ENCODE assay signal across 15 cellular contexts in genomic region chr5:401216-402034, GRCh38. TPM values are rescaled to one million over a fixed set of nuclear protein-coding genes. Genes with fewer than 3 reads are reported as not detected.
DNase-seq lines count a peak whose midpoint lies in the region; ATAC-seq, FAIRE-seq and TF ChIP-seq lines count a peak whose summit lies in the region.
"Had no signal": no experiment of that assay in that cellular context is flagged by ENCODE, and none has a peak within 500 bp of the region (broad histone marks: within the 10 kb centered on the region; RNA-seq: fewer than 3 reads in every experiment).

No MANE protein-coding gene starts in this region.

- H3K4me1 ChIP-seq in ACC112 (ENCODE audit: control insufficient read depth, insufficient read depth, low read length, unreplicated experiment) (peaks cover 23% of the 10 kb centered on the region), astrocyte (ENCODE audit: insufficient read depth, low read length) (peaks cover 31% of the 10 kb centered on the region)

- H3K4me3 Mint-ChIP-seq in astrocyte (ENCODE audit: unreplicated experiment): no peak overlapping the region
- H3K4me3 Mint-ChIP-seq: activated naive CD4-positive, alpha-beta T cell treated with anti-CD3 and anti-CD28 coated beads for 36 hours; central memory CD8-positive, alpha-beta T cell had no signal

- no peak overlapping the region for H3K27ac Mint-ChIP-seq in astrocyte (ENCODE audit: unreplicated experiment)
- H3K27ac Mint-ChIP-seq: activated naive CD4-positive, alpha-beta T cell treated with anti-CD3 and anti-CD28 coated beads for 36 hours had no signal

- H3K27me3 ChIP-seq in ACC112 (ENCODE audit: insufficient read depth, low read length) (no peaks in the 10 kb centered on the region), astrocyte (ENCODE audit: insufficient read depth, low read length) (no peaks in the 10 kb centered on the region)

- H3K36me3 Mint-ChIP-seq in astrocyte (ENCODE audit: low read depth, unreplicated experiment): peaks cover 11% of the 10 kb centered on the region

- POLR2A ChIA-PET in GM10248 (lab: Yijun Ruan, JAX): no interaction called here

- H3K9ac ChIP-seq in astrocyte (ENCODE audit: low read length): peak overlapping the region; percentile 94

- peak overlapping the region; percentile 97; the same call in 1 of the 2 replicates for H3K27ac ChIP-seq in ACC112 (ENCODE audit: low read depth, low read length)
- peak overlapping the region; percentile 99 for H3K27ac ChIP-seq in astrocyte (ENCODE audit: low read depth, low read length)

- peaks cover 8% of the 10 kb centered on the region for H3K9me3 Mint-ChIP-seq in astrocyte (ENCODE audit: unreplicated experiment)
- H3K9me3 Mint-ChIP-seq: activated naive CD4-positive, alpha-beta T cell treated with anti-CD3 and anti-CD28 coated beads for 36 hours; central memory CD8-positive, alpha-beta T cell had no signal

- H3K9me3 ChIP-seq in astrocyte (ENCODE audit: insufficient read depth, low read depth, low read length): no peaks in the 10 kb centered on the region

- H3K36me3 ChIP-seq in ACC112 (ENCODE audit: insufficient read depth, low read length): peaks cover 4% of the 10 kb centered on the region; the same call in 1 of the 2 replicates
- no peaks in the 10 kb centered on the region for H3K36me3 ChIP-seq in astrocyte (ENCODE audit: insufficient read depth, low read length)

- H4K20me1 ChIP-seq in astrocyte (ENCODE audit: insufficient read depth, low read length): no peaks in the 10 kb centered on the region

- no peak overlapping the region for H2AFZ ChIP-seq in ACC112 (ENCODE audit: low read length, unreplicated experiment)
- no peak overlapping the region for H2AFZ ChIP-seq in astrocyte (ENCODE audit: low read depth, low read length)

- DNase-seq in GM10248 (ENCODE audit: extremely low spot score): peak; percentile 16
- DNase-seq in astrocyte (ENCODE audit: low read depth): no peak
- DNase-seq in myocyte (ENCODE audit: low read depth): peak; percentile 61
- no peak for DNase-seq in SKM-1 (lab: John Stamatoyannopoulos, UW; ENCODE audit: unreplicated experiment)
- DNase-seq: activated CD4-positive, CD25-positive, alpha-beta regulatory T cell; activated naive CD4-positive, alpha-beta T cell treated with anti-CD3 and anti-CD28 coated beads for 36 hours; erythroblast; NCI-H187; NCI-H82; substantia nigra had no signal

- peak overlapping the region; percentile 80 for H3K4me2 ChIP-seq in astrocyte (ENCODE audit: low read length)

- no peak for FAIRE-seq in astrocyte (lab: Jason Lieb, UNC)

- H3K27me3 Mint-ChIP-seq in astrocyte (ENCODE audit: low read depth, unreplicated experiment): peaks cover 7% of the 10 kb centered on the region

- TF ChIP-seq CTCF in GM10248 (IDR thresholded peaks at IDR 0.05; ENCODE audit: control extremely low read depth, extremely low read depth, low read depth, missing control alignments): no peak
- TF ChIP-seq CTCF in astrocyte (IDR thresholded peaks at IDR 0.05; ENCODE audit: insufficient read depth, low read depth, low read length): no peak

- ATAC-seq in GM19395 (IDR thresholded peaks at IDR 0.05; ENCODE audit: unreplicated experiment) (no peak), HG02678 (IDR thresholded peaks at IDR 0.05; ENCODE audit: unreplicated experiment) (no peak), GM21447 (IDR thresholded peaks at IDR 0.05; ENCODE audit: unreplicated experiment) (no peak)

- no peak overlapping the region for H3K4me3 ChIP-seq in ACC112 (ENCODE audit: low read depth, low read length)
- no peak overlapping the region for H3K4me3 ChIP-seq in astrocyte (ENCODE audit: insufficient read depth, low read depth, low read length)

- H3K4me1 Mint-ChIP-seq in astrocyte (ENCODE audit: low read depth, unreplicated experiment): peaks cover 12% of the 10 kb centered on the region
- H3K4me1 Mint-ChIP-seq: central memory CD8-positive, alpha-beta T cell had no signal

- H3K79me2 ChIP-seq in ACC112 (ENCODE audit: control insufficient read depth, insufficient read depth, low read length, unreplicated experiment) (no peaks in the 10 kb centered on the region), astrocyte (ENCODE audit: insufficient read depth, low read length) (no peaks in the 10 kb centered on the region)

- CTCF ChIA-PET in GM10248 (lab: Yijun Ruan, JAX): interaction anchor here (1.4 to 3.1 kb wide), 2 partner anchors 9 to 85 kb away, joined by 4 to 8 read pairs; no protein-coding TSS in a partner anchor

RNA-seq across cellular contexts. Expression of gene EXOC3, which starts 41.6 kb away (rescaled TPM):
- total RNA-seq in astrocyte: 36.7 and 37.9 TPM in 2 replicates
- 67.8 and 71.0 TPM in 2 replicates for total RNA-seq in myocyte
- polyA plus RNA-seq in myocyte (2012): 58.6 TPM

Comparison
In these comparisons a context has a peak if more than half of its experiments do, and no peak if none do; other contexts are left out.
1. DNase-seq: peak in GM10248 (single experiment) and myocyte (single experiment); none in astrocyte (single experiment) and SKM-1 (single experiment).